Comparison of ENCODE assay signal across 8 cellular contexts in genomic region chr1:248905662-248905948, GRCh38. TPM values are rescaled to one million over a fixed set of nuclear protein-coding genes. Genes with fewer than 3 reads are reported as not detected.
DNase-seq lines count a peak whose midpoint lies in the region; ATAC-seq and TF ChIP-seq lines count a peak whose summit lies in the region.

No MANE protein-coding gene starts in this region.

- H3K4me1 Mint-ChIP-seq in activated T-cell treated with anti-CD3 and anti-CD28 coated beads, Interleukin-2, amount 50 U/mL, for 24 hours (ENCODE audit: low read depth), result peaks cover 40% of the 10 kb centered on the region

- no peak for DNase-seq in activated T-cell treated with anti-CD3 and anti-CD28 coated beads, Interleukin-2, amount 50 U/mL, for 24 hours
- DNase-seq in activated T-cell treated with anti-CD3 and anti-CD28 coated beads for 4 hours (no peak), lower leg skin (ENCODE audit: low spot score in 2 of 2) (no peak), transverse colon (no peak), SW 1271 (lab: John Stamatoyannopoulos, UW) (no peak), anterior cingulate cortex (lab: John Stamatoyannopoulos, UW) (no peak)

- intact Hi-C loops in lower leg skin (cut with DNase I; ENCODE audit: low total_unique reads) (no loop called here), transverse colon (cut with DNase I; ENCODE audit: low total_unique reads) (no loop called here)

- no peak for TF ChIP-seq EP300 in transverse colon (IDR thresholded peaks at IDR 0.05; ENCODE audit: low read depth)

- peaks cover 4% of the 10 kb centered on the region for H3K36me3 Mint-ChIP-seq in activated T-cell treated with anti-CD3 and anti-CD28 coated beads, Interleukin-2, amount 50 U/mL, for 24 hours (ENCODE audit: low read depth)

- H3K27me3 Mint-ChIP-seq in activated T-cell treated with anti-CD3 and anti-CD28 coated beads, Interleukin-2, amount 50 U/mL, for 24 hours, result no peaks in the 10 kb centered on the region

- peaks cover 13% of the 10 kb centered on the region for H3K27me3 ChIP-seq in transverse colon

- H3K4me3 Mint-ChIP-seq in activated T-cell treated with anti-CD3 and anti-CD28 coated beads, Interleukin-2, amount 50 U/mL, for 24 hours, result peak overlapping the region; percentile 94

- TF ChIP-seq POLR2A in lower leg skin (IDR thresholded peaks at IDR 0.05), result no peak
- TF ChIP-seq POLR2A in transverse colon (IDR thresholded peaks at IDR 0.05), result no peak

- in situ Hi-C loops in transverse colon (cut with MboI; ENCODE audit: low pct_ligation_motif_present in 1 of 4, low pct_unique_long_range_greater_than_20kb in 1 of 4, low sequenced_read_pairs in 3 of 4), result no loop called here

- no peaks in the 10 kb centered on the region for H3K9me3 ChIP-seq in transverse colon

- TF ChIP-seq CTCF in lower leg skin (IDR thresholded peaks at IDR 0.05) (no peak), transverse colon (IDR thresholded peaks at IDR 0.05) (no peak)

- H3K27ac ChIP-seq in angular gyrus (ENCODE audit: low read depth, low read length), result peak overlapping the region; percentile 99
- H3K27ac ChIP-seq in transverse colon, result peak overlapping the region; percentile 93 to 99 (median 96)

- peaks cover 0 to 14% (median 12%) of the 10 kb centered on the region in 4 donors for H3K4me1 ChIP-seq in transverse colon

- no peaks in the 10 kb centered on the region for H3K36me3 ChIP-seq in transverse colon

- H3K4me3 ChIP-seq in lower leg skin (ENCODE audit: low read depth, poor library complexity, severe bottlenecking) (peak overlapping the region; percentile 48), transverse colon (peak overlapping the region; percentile 55 to 96 (median 67))

- no peaks in the 10 kb centered on the region for H3K9me3 Mint-ChIP-seq in activated T-cell treated with anti-CD3 and anti-CD28 coated beads, Interleukin-2, amount 50 U/mL, for 24 hours

- WGBS in lower leg skin, 2 donors, result 33 to 47% methylated on average over 3 of the region's 3 CpGs
- WGBS in transverse colon (ENCODE audit: low coverage in 1 of 2), 2 donors, result 22% methylated on average over 3 of the region's 3 CpGs; no CpG with 5 or more reads in 1 of the 2 donors

- ATAC-seq in GM19467 (IDR thresholded peaks at IDR 0.05; ENCODE audit: unreplicated experiment), result no peak

- peak overlapping the region; percentile 99 for H3K27ac Mint-ChIP-seq in activated T-cell treated with anti-CD3 and anti-CD28 coated beads, Interleukin-2, amount 50 U/mL, for 24 hours

RNA-seq across cellular contexts. Expression of gene PGBD2, which starts 0.4 kb away (rescaled TPM):
- total RNA-seq in lower leg skin (10 to 100 TPM; 12.2 to 15.4 (median 12.8) TPM), transverse colon (10 to 100 TPM in 2 of 4 donors, 1 to 10 TPM in 2; 5.2 to 12.4 (median 9.7) TPM)

RNA-seq across cellular contexts. Expression of gene ZNF692, which starts 46.7 kb away (rescaled TPM):
- total RNA-seq in lower leg skin (10 to 100 TPM; 46.3 to 90.2 (median 65.2) TPM), transverse colon (100 to 1,000 TPM in 1 of 4 donors, 10 to 100 TPM in 3; 41.8 to 100 (median 64.6) TPM)
